Comparison of ENCODE assay signal across 1 cellular context in genomic region chr1:77945345-77945744, GRCh38.
TF ChIP-seq lines count a peak whose summit lies in the region.

No MANE protein-coding gene starts in this region.

TF ChIP-seq in HepG2, 621 proteins besides CTCF, POLR2A, EP300 and RAD21:
- TF ChIP-seq SIN3A (IDR thresholded peaks at IDR 0.05; ENCODE audit: borderline replicate concordance, low read depth, low read length) (no peak), RBM22 (optimal IDR thresholded peaks at IDR 0.05; ENCODE audit: low read length) (peak; percentile 72)
